In genomic region chr4:83128235-83128929, GRCh38 we compare ENCODE assay signal across 12 cellular contexts. TPM values are rescaled to one million over a fixed set of nuclear protein-coding genes. Genes with fewer than 3 reads are reported as not detected.
DNase-seq lines count a peak whose midpoint lies in the region; TF ChIP-seq lines count a peak whose summit lies in the region.
"Had no signal": no experiment of that assay in that cellular context is flagged by ENCODE, and none has a peak within 500 bp of the region (broad histone marks: within the 10 kb centered on the region; RNA-seq: fewer than 3 reads in every experiment).

No MANE protein-coding gene starts in this region.

- H3K4me1 ChIP-seq in H9 (ENCODE audit: insufficient read depth, low read length) (no peaks in the 10 kb centered on the region), ascending aorta (no peaks in the 10 kb centered on the region)

- H2BK120ac ChIP-seq in H9 (ENCODE audit: low read depth, low read length, poor library complexity, severe bottlenecking): no peak overlapping the region

- CTCF ChIA-PET in AG04449 (lab: Yijun Ruan, JAX): no interaction called here

- H2AFZ ChIP-seq in H9 (ENCODE audit: low read length): no peak overlapping the region

- H3K23ac ChIP-seq in H9 (ENCODE audit: insufficient read length, low read depth, low read length): no peak overlapping the region

- H2BK12ac ChIP-seq in H9 (ENCODE audit: insufficient read length, low read depth, low read length): no peak overlapping the region

- H3K18ac ChIP-seq in H9 (ENCODE audit: insufficient read length, low read depth, low read length): no peak overlapping the region

- H3K23me2 ChIP-seq in H9 (ENCODE audit: insufficient read length, low read depth, low read length, poor library complexity, severe bottlenecking): no peaks in the 10 kb centered on the region

- no peak overlapping the region for H3K4me2 ChIP-seq in H9 (ENCODE audit: insufficient read depth, insufficient read length, low read length)

- POLR2A ChIA-PET in AG04449 (lab: Yijun Ruan, JAX): no interaction called here

- no peak overlapping the region for H4K91ac ChIP-seq in H9 (ENCODE audit: insufficient read length, low read depth, low read length)

- H3K27me3 Mint-ChIP-seq in H9 (ENCODE audit: low read depth): no peaks in the 10 kb centered on the region

- H3K4me3 Mint-ChIP-seq in H9: no peak overlapping the region
- H3K4me3 Mint-ChIP-seq: CD8-positive, alpha-beta T cell had no signal

- no peak for TF ChIP-seq CTCF in AG04449 (IDR thresholded peaks at IDR 0.05; ENCODE audit: insufficient read depth, low read length, missing control alignments)
- TF ChIP-seq CTCF in H9 (conservative IDR thresholded peaks at IDR 0.05): no peak
- TF ChIP-seq CTCF in ascending aorta (IDR thresholded peaks at IDR 0.05): no peak

- H3K79me1 ChIP-seq in H9 (ENCODE audit: insufficient read depth, low read depth, low read length, poor library complexity, severe bottlenecking): no peaks in the 10 kb centered on the region

- peaks cover 10 to 15% of the 10 kb centered on the region in 2 experiments; a peak in 4 of 5 replicates for H3K9me3 Mint-ChIP-seq in H9
- H3K9me3 Mint-ChIP-seq: CD8-positive, alpha-beta T cell had no signal

- H4K5ac ChIP-seq in H9 (ENCODE audit: insufficient read length, low read depth, low read length): no peak overlapping the region

- no peak overlapping the region for H2BK15ac ChIP-seq in H9 (ENCODE audit: low read depth, low read length)

- H3K27ac Mint-ChIP-seq in H9: no peak overlapping the region
- H3K27ac Mint-ChIP-seq: CD8-positive, alpha-beta T cell had no signal

- H3K27me3 ChIP-seq in H9 (ENCODE audit: insufficient read depth, low read length) (no peaks in the 10 kb centered on the region), ascending aorta (no peaks in the 10 kb centered on the region)

- no peak overlapping the region for H3T11ph ChIP-seq in H9 (ENCODE audit: low read length)

- H3K9me3 ChIP-seq in H9 (ENCODE audit: control insufficient read depth, low read depth, low read length) (no peaks in the 10 kb centered on the region), ascending aorta (no peaks in the 10 kb centered on the region)

- H3K27ac ChIP-seq in H9 (ENCODE audit: insufficient read length, low read depth, low read length): no peak overlapping the region
- H3K27ac ChIP-seq in ascending aorta: no peak overlapping the region

- H3K36me3 Mint-ChIP-seq in H9 (ENCODE audit: insufficient read depth in 1 of 3, low read depth in 3 of 3): no peaks in the 10 kb centered on the region; a peak in 1 of 7 replicates
- H3K36me3 Mint-ChIP-seq: CD8-positive, alpha-beta T cell had no signal

- H3K56ac ChIP-seq in H9 (ENCODE audit: insufficient read length, low read depth, low read length): no peak overlapping the region

- H3K14ac ChIP-seq in H9 (ENCODE audit: insufficient read depth, low read length): no peak overlapping the region

- H4K20me1 ChIP-seq in H9 (ENCODE audit: control insufficient read depth, insufficient read depth, insufficient read length): no peaks in the 10 kb centered on the region

- no peaks in the 10 kb centered on the region for H3K4me1 Mint-ChIP-seq in H9

- H2BK20ac ChIP-seq in H9 (ENCODE audit: low read depth, low read length, poor library complexity, severe bottlenecking): no peak overlapping the region

- no peak overlapping the region for H2BK5ac ChIP-seq in H9 (ENCODE audit: insufficient read length, low read length)

- H3K4me3 ChIP-seq in AG04449 (ENCODE audit: low read depth, low read length) (no peak overlapping the region), ascending aorta (no peak overlapping the region)

- H3K36me3 ChIP-seq in ascending aorta: no peaks in the 10 kb centered on the region

- intact Hi-C loops in ascending aorta (cut with DNase I): no loop called here

- peak; percentile 78 for DNase-seq in AG04449 (ENCODE audit: low read depth, low spot score)
- DNase-seq in HS-27A (ENCODE audit: low read depth): peak; percentile 77
- DNase-seq in SKM-1 treated with dmso at 0.1 percent for 144 hours (lab: John Stamatoyannopoulos, UW; ENCODE audit: unreplicated experiment): peak; percentile 94
- DNase-seq in glomerular visceral epithelial cell (ENCODE audit: extremely low spot score): peak; percentile 81
- DNase-seq in H9: no peak
- no peak for DNase-seq in NCI-H187 treated with DMSO at 0.1 percent for 48 hours (lab: John Stamatoyannopoulos, UW)
- no peak for DNase-seq in cerebellar cortex (ENCODE audit: low spot score)
- no peak for DNase-seq in ascending aorta (ENCODE audit: low spot score in 2 of 2)
- DNase-seq: CD8-positive, alpha-beta T cell; NCI-H1694 had no signal

- no peak overlapping the region for H3K9ac ChIP-seq in H9 (ENCODE audit: extremely low read depth, insufficient read length, low read length)

- no peaks in the 10 kb centered on the region for H3K79me2 ChIP-seq in H9 (ENCODE audit: insufficient read depth, low read length)

- no peak overlapping the region for H4K8ac ChIP-seq in H9 (replicated peaks; ENCODE audit: insufficient read length, low read depth, low read length)

- H3K4ac ChIP-seq in H9 (ENCODE audit: low read depth, low read length): no peak overlapping the region

- H2AK5ac ChIP-seq in H9 (ENCODE audit: insufficient read length, low read length): no peak overlapping the region

- WGBS in H9 (ENCODE audit: extremely low coverage, insufficient read length, low lambda C conversion rate): no CpG with 5 or more reads among the region's 5 CpGs

RNA-seq across cellular contexts. Expression of gene PLAC8, which starts 13.9 kb away (rescaled TPM):
- total RNA-seq in H9 (2021) (0.90 and 1.6 TPM in 2 replicates), ascending aorta (1.1 TPM)
- total RNA-seq: chondrocyte, osteocyte had no signal

Comparison
In these comparisons a context has a peak if more than half of its experiments do, and no peak if none do; other contexts are left out.
1. DNase-seq: peak in AG04449 (single experiment), HS-27A (single experiment), SKM-1 treated with dmso at 0.1 percent for 144 hours (single experiment) and glomerular visceral epithelial cell (single experiment); none in H9 (single experiment), NCI-H187 treated with DMSO at 0.1 percent for 48 hours (single experiment), cerebellar cortex (single experiment) and ascending aorta (0 of 2).